Comparison of ENCODE assay signal across 8 cellular contexts in the genomic region with DNA sequence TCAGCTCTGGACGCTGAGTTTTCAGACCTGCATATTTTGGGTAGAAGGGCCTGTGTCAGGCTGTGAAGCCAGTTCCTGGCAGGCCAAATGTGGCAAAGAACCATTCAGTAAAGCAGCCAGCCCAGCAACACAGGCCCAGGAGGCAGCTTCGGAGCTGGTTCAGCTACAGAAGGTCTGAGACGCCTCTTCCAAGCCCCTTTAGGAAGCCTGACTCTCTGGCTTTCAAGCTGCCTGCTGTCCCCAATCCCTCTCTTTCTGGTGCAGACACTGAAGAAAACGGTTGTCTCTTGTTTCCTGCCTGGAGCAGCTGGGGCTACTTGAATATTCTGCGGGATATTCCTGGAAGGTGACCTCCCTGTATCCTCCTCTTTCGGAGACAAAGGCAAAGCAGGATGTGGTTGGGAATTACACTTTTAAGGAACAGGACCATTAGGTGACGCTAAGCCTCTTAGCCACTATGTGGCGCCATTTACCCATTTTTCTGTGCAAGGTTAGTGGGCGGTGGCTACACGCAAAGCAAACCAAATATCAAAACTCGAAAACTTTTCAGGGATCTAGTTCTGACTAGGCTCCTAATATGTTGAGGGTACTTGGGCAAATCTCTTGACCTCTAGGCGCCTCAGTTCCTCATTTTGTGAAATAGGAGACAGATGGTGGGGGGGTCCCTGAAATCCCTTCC. TPM values are rescaled to one million over a fixed set of nuclear protein-coding genes. Genes with fewer than 3 reads are reported as not detected.
DNase-seq lines count a peak whose midpoint lies in the region; ATAC-seq and TF ChIP-seq lines count a peak whose summit lies in the region.

No MANE protein-coding gene starts in this region.

- no peak overlapping the region for H3K4me3 ChIP-seq in lower lobe of right lung

- H3K9me3 ChIP-seq in lower lobe of right lung, result no peaks in the 10 kb centered on the region

- DNase-seq in CD14-positive monocyte (ENCODE audit: low spot score) (no peak), NCI-H2227 treated with DMSO at 0.1 percent for 48 hours (lab: John Stamatoyannopoulos, UW) (peak; percentile 44), dermis blood vessel endothelial cell (peak; percentile 73), lower lobe of right lung (no peak)
- peak; percentile 19 to 42 for DNase-seq in activated CD4-positive, alpha-beta T cell treated with anti-CD3 and anti-CD28 coated beads for 24 hours (ENCODE audit: low read depth in 2 of 2)
- peak; percentile 48 for DNase-seq in stimulated activated naive CD8-positive, alpha-beta T cell treated with anti-CD3 and anti-CD28 coated beads, Interleukin-15, Interleukin-2, amounts not matched to agents 100 U/mL and 50 U/mL, for 24 hours

- peak; percentile 67 for TF ChIP-seq CTCF in CD14-positive monocyte (IDR thresholded peaks at IDR 0.05)
- TF ChIP-seq CTCF in lower lobe of right lung (IDR thresholded peaks at IDR 0.05), result peak; percentile 65

- H3K4me1 Mint-ChIP-seq in CD14-positive monocyte, result peaks cover 2% of the 10 kb centered on the region

- no peak overlapping the region for H3K4me3 Mint-ChIP-seq in CD14-positive monocyte

- H3K27ac Mint-ChIP-seq in CD14-positive monocyte, result peak overlapping the region in 1 of 7 donors; percentile 72

- no peaks in the 10 kb centered on the region for H3K36me3 ChIP-seq in lower lobe of right lung

- H3K27ac ChIP-seq in lower lobe of right lung, result no peak overlapping the region

- intact Hi-C loops in CD14-positive monocyte (cut with micrococcal nuclease), result loop anchor here in 1 of 2 donors (10.0 kb wide), 1 partner anchor 1143 kb away; no protein-coding TSS in a partner anchor
- intact Hi-C loops in lower lobe of right lung (cut with DNase I), result no loop called here

- peak; percentile 84 for ATAC-seq in GM18873 (IDR thresholded peaks at IDR 0.05; ENCODE audit: low FRiP score, unreplicated experiment)
- peak; percentile 86 for ATAC-seq in HG03095 (IDR thresholded peaks at IDR 0.05; ENCODE audit: unreplicated experiment)
- peak; percentile 82 to 87 for ATAC-seq in lower lobe of right lung
- peak; percentile 40 for ATAC-seq in stimulated activated naive CD8-positive, alpha-beta T cell treated with anti-CD3 and anti-CD28 coated beads, Interleukin-15, Interleukin-2, amounts not matched to agents 100 U/mL and 50 U/mL, for 24 hours

- H3K36me3 Mint-ChIP-seq in CD14-positive monocyte, result no peaks in the 10 kb centered on the region

- H3K9me3 Mint-ChIP-seq in CD14-positive monocyte, result peaks cover 0 to 2% (median 0%) of the 10 kb centered on the region in 7 donors

- no peaks in the 10 kb centered on the region for H3K27me3 ChIP-seq in lower lobe of right lung (ENCODE audit: low read depth)

- H3K4me1 ChIP-seq in lower lobe of right lung, result no peaks in the 10 kb centered on the region

- H3K27me3 Mint-ChIP-seq in CD14-positive monocyte (ENCODE audit: low read depth in 3 of 3), result peaks cover under 1 to 50% (median 1%) of the 10 kb centered on the region in 3 donors

RNA-seq across cellular contexts. Expression of a gene that starts 47.2 kb away (rescaled TPM):
- polyA plus RNA-seq in CD14-positive monocyte, result 10 to 100 TPM; 17.1 TPM
- 23.1 and 31.1 TPM in 2 replicates for total RNA-seq in dermis blood vessel endothelial cell
- total RNA-seq in lower lobe of right lung, result 25.7 TPM

Comparison
In these comparisons a context has a peak if more than half of its experiments do, and no peak if none do; other contexts are left out.
1. DNase-seq: peak in NCI-H2227 treated with DMSO at 0.1 percent for 48 hours (single experiment), activated CD4-positive, alpha-beta T cell treated with anti-CD3 and anti-CD28 coated beads for 24 hours (2 of 2), dermis blood vessel endothelial cell (single experiment) and stimulated activated naive CD8-positive, alpha-beta T cell treated with anti-CD3 and anti-CD28 coated beads, Interleukin-15, Interleukin-2, amounts not matched to agents 100 U/mL and 50 U/mL, for 24 hours (single experiment); none in CD14-positive monocyte (single experiment) and lower lobe of right lung (single experiment).
2. Peak in every context shown above with its lines, with median percentiles within 50 percentile points of each other: ATAC-seq.